10 cellular contexts compared by ENCODE assay signal in genomic region chr11:86676533-86677154, GRCh38. TPM values are rescaled to one million over a fixed set of nuclear protein-coding genes. Genes with fewer than 3 reads are reported as not detected.
DNase-seq lines count a peak whose midpoint lies in the region; ATAC-seq, FAIRE-seq and TF ChIP-seq lines count a peak whose summit lies in the region.
"Had no signal": no experiment of that assay in that cellular context is flagged by ENCODE, and none has a peak within 500 bp of the region (broad histone marks: within the 10 kb centered on the region; RNA-seq: fewer than 3 reads in every experiment).

No MANE protein-coding gene starts in this region.

- no peak overlapping the region for H3K4me3 ChIP-seq in fibroblast of the aortic adventitia (ENCODE audit: low read depth, low read length)

- TF ChIP-seq CTCF in 22Rv1 (IDR thresholded peaks at IDR 0.05), result peak; percentile 78
- TF ChIP-seq CTCF in GM10266 (IDR thresholded peaks at IDR 0.05; ENCODE audit: control insufficient read depth, insufficient read depth, low read depth, missing control alignments), result peak; percentile 24
- TF ChIP-seq CTCF in fibroblast of the aortic adventitia (IDR thresholded peaks at IDR 0.05; ENCODE audit: insufficient read depth, low read length), result peak; percentile 30

- ATAC-seq in HG03280 (IDR thresholded peaks at IDR 0.05; ENCODE audit: unreplicated experiment), result no peak
- no peak for ATAC-seq in activated naive CD8-positive, alpha-beta T cell treated with anti-CD3 and anti-CD28 coated beads, Interleukin-2, amount 50 U/mL, for 24 hours

- peaks cover 2% of the 10 kb centered on the region for H3K4me1 Mint-ChIP-seq in activated naive CD8-positive, alpha-beta T cell treated with anti-CD3 and anti-CD28 coated beads, Interleukin-2, amount 50 U/mL, for 24 hours

- no peak overlapping the region for H3K27ac Mint-ChIP-seq in activated naive CD8-positive, alpha-beta T cell treated with anti-CD3 and anti-CD28 coated beads, Interleukin-2, amount 50 U/mL, for 24 hours

- H3K27me3 Mint-ChIP-seq in activated naive CD8-positive, alpha-beta T cell treated with anti-CD3 and anti-CD28 coated beads, Interleukin-2, amount 50 U/mL, for 24 hours, result peaks cover 16% of the 10 kb centered on the region

- TF ChIP-seq POLR2A in GM12892 (IDR thresholded peaks at IDR 0.05; ENCODE audit: low read depth, low read length), result no peak

- DNase-seq in GM10266 (ENCODE audit: extremely low spot score), result no peak
- DNase-seq in NOMO-1 treated with DMSO at 0.1 percent for 48 hours (lab: John Stamatoyannopoulos, UW; ENCODE audit: unreplicated experiment), result peak; percentile 16
- no peak for DNase-seq in fibroblast of the aortic adventitia (ENCODE audit: low read depth)
- DNase-seq in activated naive CD8-positive, alpha-beta T cell treated with anti-CD3 and anti-CD28 coated beads, Interleukin-2, amount 50 U/mL, for 24 hours, result no peak
- DNase-seq in GM12892 (ENCODE audit: insufficient read length), result no peak
- no peak for DNase-seq in activated CD4-positive, alpha-beta T cell treated with anti-CD3 and anti-CD28 coated beads for 4 hours
- DNase-seq: midbrain, NCI-H1092 treated with DMSO at 0.1 percent for 48 hours had no signal

- no peaks in the 10 kb centered on the region for H3K9me3 Mint-ChIP-seq in activated naive CD8-positive, alpha-beta T cell treated with anti-CD3 and anti-CD28 coated beads, Interleukin-2, amount 50 U/mL, for 24 hours

- FAIRE-seq in GM12892 (lab: Jason Lieb, UNC), result no peak

- H3K4me3 Mint-ChIP-seq in activated naive CD8-positive, alpha-beta T cell treated with anti-CD3 and anti-CD28 coated beads, Interleukin-2, amount 50 U/mL, for 24 hours, result no peak overlapping the region

- no peak overlapping the region for H3K27ac ChIP-seq in 22Rv1

- no peaks in the 10 kb centered on the region for H3K36me3 Mint-ChIP-seq in activated naive CD8-positive, alpha-beta T cell treated with anti-CD3 and anti-CD28 coated beads, Interleukin-2, amount 50 U/mL, for 24 hours (ENCODE audit: low read depth)

RNA-seq across cellular contexts. Expression of gene ME3, which starts 4.2 kb away (rescaled TPM):
- total RNA-seq in fibroblast of the aortic adventitia (ENCODE audit: low replicate concordance), result 40.4 and 56.9 TPM in 2 replicates
- 0.45 TPM for polyA plus RNA-seq in GM12892 (2012; ENCODE audit: missing spikeins)

Comparison
In these comparisons a context has a peak if more than half of its experiments do, and no peak if none do; other contexts are left out.
1. CTCF ChIP-seq: peak in every context shown above with its lines; median percentile 78 in 22Rv1; 30 in fibroblast of the aortic adventitia; 24 in GM10266.